In the genomic region with DNA sequence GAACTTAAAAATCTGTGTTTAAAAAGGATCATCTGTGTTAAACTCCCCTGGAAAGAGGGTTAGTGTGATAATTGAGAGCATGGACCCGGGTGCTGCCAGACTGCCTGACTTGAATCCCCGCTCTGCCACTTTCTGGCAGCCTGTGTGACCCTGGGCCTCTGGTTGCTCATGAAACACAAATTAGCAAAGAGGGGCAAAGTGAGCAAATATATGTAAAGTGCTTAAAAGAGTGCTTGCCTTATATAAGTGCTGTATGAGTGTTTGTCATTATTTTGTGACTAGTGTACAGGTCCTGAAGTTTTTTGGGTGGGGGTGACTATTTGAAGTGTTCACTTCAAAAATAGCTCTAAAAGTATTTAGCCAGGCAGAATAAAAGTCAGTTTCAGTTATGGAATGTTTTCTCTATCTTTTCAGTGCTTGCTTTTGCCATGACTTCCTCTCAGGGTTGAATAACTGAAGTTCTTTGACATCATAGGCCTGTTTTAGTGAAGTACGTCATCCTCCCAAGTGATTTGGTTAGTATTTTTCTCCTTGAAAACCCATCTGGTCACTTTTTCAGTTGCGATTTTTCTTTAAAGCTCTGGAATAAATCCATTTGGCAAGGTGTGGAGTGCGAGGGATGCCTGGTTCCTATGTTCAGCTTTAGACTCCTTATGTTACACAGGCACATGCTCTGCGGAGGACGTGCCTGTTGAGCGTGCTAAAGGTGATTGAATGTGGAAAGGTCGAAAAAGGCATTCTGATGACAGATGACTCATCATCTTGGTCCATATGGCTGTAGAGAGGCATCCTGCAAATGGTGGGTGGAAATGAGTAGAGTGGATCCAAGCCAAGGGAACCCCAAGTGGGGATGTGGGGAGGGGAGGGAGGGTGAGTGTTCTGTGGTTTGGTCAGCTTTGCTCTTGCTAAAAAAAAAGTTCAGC, we compare ENCODE assay signal across 15 cellular contexts. TPM values are rescaled to one million over a fixed set of nuclear protein-coding genes. Genes with fewer than 3 reads are reported as not detected.
A peak's percentile ranks its signal among the peaks of the same experiment; 100 is the strongest.
DNase-seq lines count a peak whose midpoint lies in the region; ATAC-seq and TF ChIP-seq lines count a peak whose summit lies in the region.
"Had no signal": no experiment of that assay in that cellular context is flagged by ENCODE, and none has a peak within 500 bp of the region (broad histone marks: within the 10 kb centered on the region; RNA-seq: fewer than 3 reads in every experiment).

No MANE protein-coding gene starts in this region.

- TF ChIP-seq CTCF in coronary artery (IDR thresholded peaks at IDR 0.05) = no peak
- TF ChIP-seq CTCF in neural crest cell (conservative IDR thresholded peaks at IDR 0.05) = no peak

- ATAC-seq in HG02610 (IDR thresholded peaks at IDR 0.05; ENCODE audit: unreplicated experiment) (no peak), GM18858 (IDR thresholded peaks at IDR 0.05; ENCODE audit: unreplicated experiment) (no peak)
- no peak for ATAC-seq in effector memory CD8-positive, alpha-beta T cell (replicated peaks)
- ATAC-seq: Panc1 had no signal

- H3K4me3 ChIP-seq in coronary artery = peak overlapping the region; percentile 17
- H3K4me3 ChIP-seq: dorsolateral prefrontal cortex had no signal

- peak overlapping the region; percentile 86 to 87 for H3K27ac ChIP-seq in coronary artery

- H3K9me3 Mint-ChIP-seq in neural crest cell = no peaks in the 10 kb centered on the region
- H3K9me3 Mint-ChIP-seq in effector memory CD8-positive, alpha-beta T cell = no peaks in the 10 kb centered on the region
- H3K9me3 Mint-ChIP-seq: CD4-positive, alpha-beta T cell had no signal

- peak overlapping the region; percentile 5 for H3K27ac Mint-ChIP-seq in neural crest cell (ENCODE audit: unreplicated experiment)
- H3K27ac Mint-ChIP-seq in effector memory CD8-positive, alpha-beta T cell = no peak overlapping the region
- H3K27ac Mint-ChIP-seq: CD4-positive, alpha-beta T cell; naive B cell had no signal

- H3K27me3 Mint-ChIP-seq in neural crest cell (ENCODE audit: low read depth) = no peaks in the 10 kb centered on the region
- peaks cover 8 to 15% of the 10 kb centered on the region in 2 donors for H3K27me3 Mint-ChIP-seq in effector memory CD8-positive, alpha-beta T cell

- peak; percentile 37 for DNase-seq in EH (ENCODE audit: low read depth)
- peak; percentile 33 for DNase-seq in M059J (ENCODE audit: low read depth)
- DNase-seq in coronary artery (ENCODE audit: low spot score) = no peak
- DNase-seq in neural crest cell (ENCODE audit: low read depth, low spot score) = no peak
- DNase-seq in stimulated activated CD4-positive, alpha-beta T cell treated with anti-CD3 and anti-CD28 coated beads, Interleukin-4, amount 100 ng/mL, for 4 hours = no peak
- no peak for DNase-seq in effector memory CD8-positive, alpha-beta T cell
- DNase-seq: activated gamma-delta T cell treated with Interleukin-2 at 50 U/mL for 16 hours; CD4-positive, alpha-beta T cell; naive B cell; NCI-H1930; stimulated activated CD4-positive, alpha-beta T cell treated with anti-CD3 and anti-CD28 coated beads, Interleukin-12 subunit alpha, Interleukin-12 subunit beta, amount 100 ng/mL, for 4 hours had no signal

- H3K4me3 Mint-ChIP-seq in neural crest cell = no peak overlapping the region
- no peak overlapping the region for H3K4me3 Mint-ChIP-seq in effector memory CD8-positive, alpha-beta T cell
- H3K4me3 Mint-ChIP-seq: CD4-positive, alpha-beta T cell; naive B cell had no signal

- H3K36me3 Mint-ChIP-seq in neural crest cell (ENCODE audit: low read depth) = no peaks in the 10 kb centered on the region
- H3K36me3 Mint-ChIP-seq in effector memory CD8-positive, alpha-beta T cell (ENCODE audit: insufficient read depth) = no peaks in the 10 kb centered on the region
- H3K36me3 Mint-ChIP-seq: naive B cell had no signal

- no peaks in the 10 kb centered on the region for H3K4me1 Mint-ChIP-seq in neural crest cell
- H3K4me1 Mint-ChIP-seq in effector memory CD8-positive, alpha-beta T cell (ENCODE audit: low read depth in 2 of 2) = no peaks in the 10 kb centered on the region
- H3K4me1 Mint-ChIP-seq: naive B cell had no signal

RNA-seq across cellular contexts. Expression of a gene that starts 47.8 kb away (rescaled TPM):
- 36.2 and 49.0 TPM in 2 replicates for total RNA-seq in M059J (2014; rRNA removed; shearing (Covaris generic))
- 10.5 and 12.0 TPM in 2 replicates for total RNA-seq in neural crest cell

Comparison
In these comparisons a context has a peak if more than half of its experiments do, and no peak if none do; other contexts are left out.
1. DNase-seq: peak in EH (single experiment) and M059J (single experiment); none in coronary artery (single experiment), neural crest cell (single experiment), stimulated activated CD4-positive, alpha-beta T cell treated with anti-CD3 and anti-CD28 coated beads, Interleukin-4, amount 100 ng/mL, for 4 hours (0 of 2) and effector memory CD8-positive, alpha-beta T cell (0 of 3).